In genomic region chr11:36376315-36376887, GRCh38 we compare ENCODE assay signal across 8 cellular contexts.
DNase-seq lines count a peak whose midpoint lies in the region; ATAC-seq and TF ChIP-seq lines count a peak whose summit lies in the region.

No MANE protein-coding gene starts in this region.

- no peak for TF ChIP-seq EP300 in ovary (IDR thresholded peaks at IDR 0.05)

- H3K27me3 ChIP-seq in ovary: no peaks in the 10 kb centered on the region

- peak overlapping the region; percentile 5 to 23 for H3K27ac ChIP-seq in ovary

- WGBS in ovary, 3 donors: 1% methylated on average over 46 of the region's 46 CpGs

- no peak for TF ChIP-seq CTCF in ovary (IDR thresholded peaks at IDR 0.05)

- peaks cover 12% of the 10 kb centered on the region for H3K4me1 Mint-ChIP-seq in activated naive CD4-positive, alpha-beta T cell treated with anti-CD3 and anti-CD28 coated beads, Interleukin-2, amount 50 U/mL, for 24 hours
- peaks cover 40% of the 10 kb centered on the region for H3K4me1 Mint-ChIP-seq in activated CD4-positive, alpha-beta memory T cell treated with anti-CD3 and anti-CD28 coated beads for 36 hours (ENCODE audit: low read depth)

- H3K4me1 ChIP-seq in ovary (ENCODE audit: insufficient read depth): peaks cover 7% of the 10 kb centered on the region

- H3K27me3 Mint-ChIP-seq in activated naive CD4-positive, alpha-beta T cell treated with anti-CD3 and anti-CD28 coated beads, Interleukin-2, amount 50 U/mL, for 24 hours: peaks cover 32% of the 10 kb centered on the region
- peaks cover 11% of the 10 kb centered on the region for H3K27me3 Mint-ChIP-seq in activated CD4-positive, alpha-beta memory T cell treated with anti-CD3 and anti-CD28 coated beads for 36 hours

- CTCF ChIA-PET in activated CD4-positive, alpha-beta memory T cell treated with anti-CD3 and anti-CD28 coated beads for 36 hours (lab: Charles Lee): interaction anchor here (0.5 to 6.4 kb wide), 19 partner anchors 12 to 132 kb away, joined by 3 to 40 read pairs (median 7); no protein-coding TSS in a partner anchor

- H3K36me3 Mint-ChIP-seq in activated naive CD4-positive, alpha-beta T cell treated with anti-CD3 and anti-CD28 coated beads, Interleukin-2, amount 50 U/mL, for 24 hours: no peaks in the 10 kb centered on the region
- H3K36me3 Mint-ChIP-seq in activated CD4-positive, alpha-beta memory T cell treated with anti-CD3 and anti-CD28 coated beads for 36 hours: peaks cover 34% of the 10 kb centered on the region

- no peaks in the 10 kb centered on the region for H3K9me3 ChIP-seq in ovary

- intact Hi-C loops in activated CD4-positive, alpha-beta memory T cell treated with anti-CD3 and anti-CD28 coated beads for 36 hours (cut with micrococcal nuclease): loop anchor here (2.0 to 5.0 kb wide), 3 partner anchors 44 to 131 kb away; no protein-coding TSS in a partner anchor
- intact Hi-C loops in Right ventricle myocardium superior (cut with DNase I) (no loop called here), ovary (cut with DNase I) (loop anchor here in 1 of 4 donors (10.0 kb wide), 1 partner anchor 78 kb away; no protein-coding TSS in a partner anchor)

- no peak overlapping the region for H3K27ac Mint-ChIP-seq in activated naive CD4-positive, alpha-beta T cell treated with anti-CD3 and anti-CD28 coated beads, Interleukin-2, amount 50 U/mL, for 24 hours
- peak overlapping the region; percentile 84 for H3K27ac Mint-ChIP-seq in activated CD4-positive, alpha-beta memory T cell treated with anti-CD3 and anti-CD28 coated beads for 36 hours

- no peaks in the 10 kb centered on the region for H3K36me3 ChIP-seq in ovary

- ATAC-seq in Right ventricle myocardium superior (ENCODE audit: poor library complexity) (peak; percentile 42), GM21447 (IDR thresholded peaks at IDR 0.05; ENCODE audit: unreplicated experiment) (no peak), HG03342 (IDR thresholded peaks at IDR 0.05; ENCODE audit: unreplicated experiment) (no peak)

- H3K4me3 Mint-ChIP-seq in activated naive CD4-positive, alpha-beta T cell treated with anti-CD3 and anti-CD28 coated beads, Interleukin-2, amount 50 U/mL, for 24 hours: peak overlapping the region; percentile 80
- H3K4me3 Mint-ChIP-seq in activated CD4-positive, alpha-beta memory T cell treated with anti-CD3 and anti-CD28 coated beads for 36 hours: peak overlapping the region; percentile 92

- no peaks in the 10 kb centered on the region for H3K9me3 Mint-ChIP-seq in activated naive CD4-positive, alpha-beta T cell treated with anti-CD3 and anti-CD28 coated beads, Interleukin-2, amount 50 U/mL, for 24 hours
- H3K9me3 Mint-ChIP-seq in activated CD4-positive, alpha-beta memory T cell treated with anti-CD3 and anti-CD28 coated beads for 36 hours: no peaks in the 10 kb centered on the region

- no peak for DNase-seq in activated naive CD4-positive, alpha-beta T cell (lab: John Stamatoyannopoulos, UW)
- peak; percentile 48 for DNase-seq in activated CD4-positive, alpha-beta memory T cell treated with anti-CD3 and anti-CD28 coated beads for 36 hours
- peak; percentile 62 for DNase-seq in Right ventricle myocardium superior
- DNase-seq in ovary: peak; percentile 33 to 71 (median 59)
- no peak for DNase-seq in HCEC 1CT

- peak overlapping the region; percentile 54 for H3K4me3 ChIP-seq in ovary

- POLR2A ChIA-PET in activated CD4-positive, alpha-beta memory T cell treated with anti-CD3 and anti-CD28 coated beads for 36 hours (lab: Charles Lee): interaction anchor here (0.7 to 2.6 kb wide), 4 partner anchors 10 to 30 kb away, joined by 3 to 20 read pairs (median 7); no protein-coding TSS in a partner anchor

- TF ChIP-seq POLR2A in ovary (IDR thresholded peaks at IDR 0.05): no peak

Comparison
In these comparisons a context has a peak if more than half of its experiments do, and no peak if none do; other contexts are left out.
1. DNase-seq: peak in activated CD4-positive, alpha-beta memory T cell treated with anti-CD3 and anti-CD28 coated beads for 36 hours (single experiment), Right ventricle myocardium superior (single experiment) and ovary (5 of 5); none in activated naive CD4-positive, alpha-beta T cell (0 of 4) and HCEC 1CT (single experiment).